ENCODE assay signal across 21 cellular contexts in the genomic region with DNA sequence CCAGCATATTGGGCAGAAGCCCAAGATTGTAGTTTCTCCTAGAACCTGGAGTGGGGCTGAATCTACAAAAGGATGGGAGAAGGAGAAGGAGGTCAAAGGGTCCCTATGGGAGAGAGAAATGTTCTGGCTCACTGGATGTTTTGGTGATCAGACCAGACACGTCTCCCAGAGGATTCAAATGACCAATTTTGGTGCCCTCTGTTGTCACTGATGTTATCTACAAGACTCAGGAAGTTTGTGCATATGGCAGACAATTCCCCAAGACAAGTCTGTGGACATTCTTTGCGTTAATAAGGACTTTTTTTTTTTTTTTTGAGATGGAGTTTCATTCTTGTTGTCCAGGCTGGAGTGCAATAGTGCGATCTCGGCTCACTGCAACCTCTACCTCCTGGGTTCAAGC.
DNase-seq lines count a peak whose midpoint lies in the region; ATAC-seq and TF ChIP-seq lines count a peak whose summit lies in the region.
"Had no signal": no experiment of that assay in that cellular context is flagged by ENCODE, and none has a peak within 500 bp of the region (broad histone marks: within the 10 kb centered on the region; RNA-seq: fewer than 3 reads in every experiment).

No MANE protein-coding gene starts in this region.

- H3K27ac Mint-ChIP-seq in activated B cell treated with CpG ODN at 0.5 μM for 24 hours: peak overlapping the region; percentile 95
- H3K27ac Mint-ChIP-seq: B cell; CD4-positive, CD25-positive, alpha-beta regulatory T cell; CD8-positive, alpha-beta T cell; HFFc6 had no signal

- CTCF ChIA-PET in activated B cell treated with CpG ODN at 0.5 μM for 24 hours (lab: Charles Lee): no interaction called here

- no peaks in the 10 kb centered on the region for H3K36me3 Mint-ChIP-seq in activated B cell treated with CpG ODN at 0.5 μM for 24 hours (ENCODE audit: low read depth)
- H3K36me3 Mint-ChIP-seq: CD4-positive, CD25-positive, alpha-beta regulatory T cell; CD8-positive, alpha-beta T cell had no signal

- H4K20me1 ChIP-seq in KMS-11 (ENCODE audit: insufficient read depth): no peaks in the 10 kb centered on the region
- H4K20me1 ChIP-seq: BLaER1 had no signal

- no peak for TF ChIP-seq POLR2A in esophagus muscularis mucosa (IDR thresholded peaks at IDR 0.05; ENCODE audit: low read depth)
- no peak for TF ChIP-seq POLR2A in gastrocnemius medialis (IDR thresholded peaks at IDR 0.05)

- DNase-seq in GM12865 (ENCODE audit: low read depth) (peak; percentile 31), activated B cell treated with CpG ODN at 0.5 μM for 24 hours (no peak), esophagus muscularis mucosa (ENCODE audit: extremely low spot score) (peak; percentile 53), DMS79 (lab: John Stamatoyannopoulos, UW) (no peak), gastrocnemius medialis (no peak), HuH-7 (ENCODE audit: low spot score) (no peak)
- DNase-seq: Caco-2; CD4-positive, CD25-positive, alpha-beta regulatory T cell; CD8-positive, alpha-beta T cell; DMS 273 treated with DMSO at 0.1 percent for 48 hours; DMS79 treated with DMSO at 0.1 percent for 48 hours; GF-D8; GOT3; HFFc6 had no signal

- no peak for TF ChIP-seq CTCF in GM12865 (IDR thresholded peaks at IDR 0.05; ENCODE audit: insufficient read depth, low read depth, low read length, missing control alignments)
- no peak for TF ChIP-seq CTCF in KMS-11 (conservative IDR thresholded peaks at IDR 0.05; ENCODE audit: low read depth, low read length)
- no peak for TF ChIP-seq CTCF in activated B cell treated with CpG ODN at 0.5 μM for 24 hours (IDR thresholded peaks at IDR 0.05)
- TF ChIP-seq CTCF in esophagus muscularis mucosa (IDR thresholded peaks at IDR 0.05): no peak
- TF ChIP-seq CTCF in gastrocnemius medialis (IDR thresholded peaks at IDR 0.05 in 4 of 5, conservative IDR thresholded peaks at IDR 0.05 in 1 of 5): no peak

- WGBS in esophagus muscularis mucosa: 89% methylated on average over 4 of the region's 4 CpGs

- no peaks in the 10 kb centered on the region for H3K79me2 ChIP-seq in KMS-11 (ENCODE audit: insufficient read depth, low read depth)

- TF ChIP-seq EP300 in esophagus muscularis mucosa (IDR thresholded peaks at IDR 0.05): no peak

- intact Hi-C loops in activated B cell treated with CpG ODN at 0.5 μM for 24 hours (cut with micrococcal nuclease): loop anchor here (1.0 to 10.0 kb wide), 3 partner anchors 137 to 1263 kb away; a partner anchor contains a TSS
- intact Hi-C loops in esophagus muscularis mucosa (cut with DNase I): no loop called here
- intact Hi-C loops in gastrocnemius medialis (cut with DNase I; ENCODE audit: low total_unique reads): no loop called here

- H3K4me1 ChIP-seq in KMS-11 (ENCODE audit: low read depth, poor library complexity, severe bottlenecking): peaks cover 76% of the 10 kb centered on the region
- H3K4me1 ChIP-seq in esophagus muscularis mucosa: no peaks in the 10 kb centered on the region
- no peaks in the 10 kb centered on the region for H3K4me1 ChIP-seq in gastrocnemius medialis
- H3K4me1 ChIP-seq: HAP-1 had no signal

- H3K4me2 ChIP-seq in KMS-11: peak overlapping the region; percentile 59
- H3K4me2 ChIP-seq: BLaER1 had no signal

- H3K9me3 ChIP-seq in esophagus muscularis mucosa (no peaks in the 10 kb centered on the region), gastrocnemius medialis (no peaks in the 10 kb centered on the region)
- H3K9me3 ChIP-seq: BLaER1, Caco-2, HAP-1 had no signal

- H3K27ac ChIP-seq in KMS-11 (peak overlapping the region; percentile 86), esophagus muscularis mucosa (replicated peaks in 1 of 4) (no peak overlapping the region), gastrocnemius medialis (no peak overlapping the region)
- H3K27ac ChIP-seq: 22Rv1, BLaER1, C4-2B had no signal

- peak overlapping the region; percentile 21; the same call in 1 of the 2 replicates for H3K4me3 ChIP-seq in GM12865 (ENCODE audit: low read depth, low read length)
- no peak overlapping the region for H3K4me3 ChIP-seq in KMS-11 (IDR thresholded peaks at IDR 0.05; ENCODE audit: insufficient read depth, low read depth, low read length)
- H3K4me3 ChIP-seq in esophagus muscularis mucosa: no peak overlapping the region
- H3K4me3 ChIP-seq in gastrocnemius medialis: no peak overlapping the region
- H3K4me3 ChIP-seq: BLaER1, HAP-1 had no signal

- H3K27me3 ChIP-seq in KMS-11 (ENCODE audit: insufficient read depth, low read depth) (no peaks in the 10 kb centered on the region), esophagus muscularis mucosa (no peaks in the 10 kb centered on the region), gastrocnemius medialis (no peaks in the 10 kb centered on the region)
- H3K27me3 ChIP-seq: BLaER1 had no signal

- in situ Hi-C loops in gastrocnemius medialis (cut with MboI; ENCODE audit: low sequenced_read_pairs in 4 of 4): no loop called here

- peak overlapping the region; percentile 47; the same call in 1 of the 2 replicates for H3K9ac ChIP-seq in KMS-11
- H3K9ac ChIP-seq: BLaER1 had no signal

- ATAC-seq in activated B cell treated with CpG ODN at 0.5 μM for 24 hours (ENCODE audit: low read depth) (no peak), HG02938 (IDR thresholded peaks at IDR 0.05; ENCODE audit: unreplicated experiment) (no peak), gastrocnemius medialis (no peak)
- ATAC-seq: CD8-positive, alpha-beta T cell had no signal

- POLR2A ChIA-PET in activated B cell treated with CpG ODN at 0.5 μM for 24 hours (lab: Charles Lee): no interaction called here

- H3K4me1 Mint-ChIP-seq in activated B cell treated with CpG ODN at 0.5 μM for 24 hours: peaks cover 27% of the 10 kb centered on the region

- H3K27me3 Mint-ChIP-seq in activated B cell treated with CpG ODN at 0.5 μM for 24 hours: no peaks in the 10 kb centered on the region
- H3K27me3 Mint-ChIP-seq: B cell had no signal

- H3K36me3 ChIP-seq in KMS-11 (ENCODE audit: insufficient read depth) (no peaks in the 10 kb centered on the region), esophagus muscularis mucosa (no peaks in the 10 kb centered on the region), gastrocnemius medialis (no peaks in the 10 kb centered on the region)
- H3K36me3 ChIP-seq: BLaER1, HAP-1 had no signal

- H3K4me3 Mint-ChIP-seq in activated B cell treated with CpG ODN at 0.5 μM for 24 hours: no peak overlapping the region
- H3K4me3 Mint-ChIP-seq: B cell; CD4-positive, CD25-positive, alpha-beta regulatory T cell; CD8-positive, alpha-beta T cell; HFFc6 had no signal

- peak overlapping the region; percentile 45; the same call in 1 of the 2 replicates for H2AFZ ChIP-seq in KMS-11 (ENCODE audit: low read depth)

- H3K9me3 Mint-ChIP-seq in activated B cell treated with CpG ODN at 0.5 μM for 24 hours: no peaks in the 10 kb centered on the region
- H3K9me3 Mint-ChIP-seq: CD4-positive, CD25-positive, alpha-beta regulatory T cell; CD8-positive, alpha-beta T cell; HFFc6 had no signal

Comparison
In these comparisons a context has a peak if more than half of its experiments do, and no peak if none do; other contexts are left out.
1. DNase-seq: peak in GM12865 (single experiment) and esophagus muscularis mucosa (single experiment); none in activated B cell treated with CpG ODN at 0.5 μM for 24 hours (single experiment), DMS79 (single experiment), gastrocnemius medialis (0 of 2) and HuH-7 (single experiment).